Comparison of ENCODE assay signal across 18 cellular contexts in the genomic region with DNA sequence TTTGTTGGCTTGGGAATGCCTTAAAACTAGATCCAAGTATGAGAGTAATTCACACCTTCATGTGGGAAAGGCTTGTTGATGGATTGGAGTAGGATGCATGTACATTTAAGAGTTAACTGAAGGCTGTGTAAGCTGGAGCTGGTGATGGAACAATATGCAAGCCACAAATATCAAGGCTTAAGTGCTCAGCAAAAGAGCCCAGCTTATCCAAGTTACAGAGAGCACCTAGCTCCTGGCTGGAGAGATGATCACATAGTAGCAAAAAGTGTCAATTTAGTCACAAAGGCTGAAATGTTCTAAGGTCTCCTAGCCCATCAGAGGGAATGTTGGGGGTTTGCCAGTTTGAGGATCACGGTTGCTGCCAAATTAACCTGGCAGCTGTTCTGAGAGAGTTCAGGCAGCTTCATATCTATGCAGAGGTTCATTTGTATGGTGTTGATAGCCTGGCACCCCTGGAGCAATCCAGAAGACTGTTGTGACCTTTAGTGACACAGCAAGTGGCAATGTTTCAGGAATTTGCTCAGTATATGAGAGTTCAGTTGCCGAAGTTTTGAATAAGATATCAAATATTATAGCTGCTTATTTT.
"Had no signal": no experiment of that assay in that cellular context is flagged by ENCODE, and none has a peak within 500 bp of the region (broad histone marks: within the 10 kb centered on the region; RNA-seq: fewer than 3 reads in every experiment).

No MANE protein-coding gene starts in this region.

- ATAC-seq: activated CD8-positive, alpha-beta T cell treated with anti-CD3 and anti-CD28 coated beads, Interleukin-2, amount 10 ng/mL, durations not matched to agents 7 days and 5 days; effector memory CD8-positive, alpha-beta T cell; esophagus mucosa; natural killer cell treated with Interleukin-12 subunit alpha and Interleukin-12 subunit beta and Interleukin-15 and Interleukin-18, amount 100 ng/mL, for 72 hours; stimulated activated naive CD8-positive, alpha-beta T cell treated with anti-CD3 and anti-CD28 coated beads, Interleukin-15, Interleukin-2, amounts not matched to agents 100 U/mL and 50 U/mL, for 24 hours had no signal

- H3K27ac ChIP-seq: ascending aorta, colonic mucosa, dorsolateral prefrontal cortex, tibial artery, WERI-Rb-1 had no signal

- H3K27me3 ChIP-seq: ascending aorta, colonic mucosa, dorsolateral prefrontal cortex, tibial artery had no signal

- H3K4me1 ChIP-seq: ascending aorta, colonic mucosa had no signal

- DNase-seq: activated CD4-positive, alpha-beta T cell treated with anti-CD3 and anti-CD28 coated beads, Interleukin-2, amount 50 U/mL, for 1 hour; activated CD4-positive, CD25-positive, alpha-beta regulatory T cell treated with anti-CD3 and anti-CD28 coated beads, Interleukin-2, amount 50 U/mL, for 72 hours; activated CD8-positive, alpha-beta T cell treated with anti-CD3 and anti-CD28 coated beads, Interleukin-2, amount 10 ng/mL, durations not matched to agents 7 days and 5 days; activated gamma-delta T cell treated with Interleukin-2 at 50 U/mL for 16 hours; activated T-cell treated with anti-CD3 and anti-CD28 coated beads, Interleukin-2, amount 50 U/mL, for 1 hour; colonic mucosa; dorsolateral prefrontal cortex; effector memory CD8-positive, alpha-beta T cell; foreskin melanocyte; hippocampal formation; kidney glomerular epithelial cell; stimulated activated CD4-positive, alpha-beta T cell treated with anti-CD3 and anti-CD28 coated beads, Interleukin-4, amount 100 ng/mL, for 24 hours; stimulated activated naive CD8-positive, alpha-beta T cell treated with anti-CD3 and anti-CD28 coated beads, Interleukin-15, Interleukin-2, amounts not matched to agents 100 U/mL and 50 U/mL, for 24 hours; tibial artery; WERI-Rb-1 had no signal

- H3K36me3 ChIP-seq: ascending aorta, colonic mucosa, tibial artery, WERI-Rb-1 had no signal

- H3K9me3 ChIP-seq: ascending aorta, colonic mucosa, tibial artery had no signal

- H3K4me3 ChIP-seq: ascending aorta, colonic mucosa, dorsolateral prefrontal cortex, tibial artery had no signal
